10 cellular contexts compared by ENCODE assay signal in the genomic region with DNA sequence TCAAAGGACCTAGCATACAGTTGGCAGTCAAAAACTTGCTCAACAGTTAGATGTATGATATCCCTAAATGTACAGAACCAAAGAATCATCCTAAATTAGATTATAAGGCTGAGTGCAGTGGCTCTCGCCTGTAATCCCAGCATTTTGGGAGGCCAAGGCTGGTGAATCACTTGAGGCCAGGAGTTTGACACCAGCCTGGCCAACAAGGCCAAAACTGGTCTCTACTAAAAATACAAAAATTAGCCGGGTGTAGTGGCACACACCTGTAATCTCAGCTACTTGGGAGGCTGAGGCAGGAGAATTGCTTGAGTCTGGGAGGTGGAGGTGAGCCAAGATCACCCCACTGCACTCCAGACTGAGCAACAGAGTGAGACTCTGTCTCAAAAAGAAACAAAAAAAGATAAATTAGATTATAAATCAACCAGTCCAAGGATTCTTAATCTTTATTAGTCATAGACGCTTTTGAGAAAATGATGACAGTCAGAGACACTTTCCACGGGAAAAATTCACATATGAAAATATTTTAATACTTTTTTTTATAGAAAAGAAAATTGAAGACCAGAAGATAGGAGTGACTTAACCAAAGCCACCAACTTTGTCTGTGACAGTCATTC.
"Had no signal": no experiment of that assay in that cellular context is flagged by ENCODE, and none has a peak within 500 bp of the region (broad histone marks: within the 10 kb centered on the region; RNA-seq: fewer than 3 reads in every experiment).

No MANE protein-coding gene starts in this region.

- DNase-seq: activated CD4-positive, alpha-beta T cell treated with anti-CD3 and anti-CD28 coated beads, Interleukin-2, amount 50 U/mL, for 1 hour; activated naive CD4-positive, alpha-beta T cell; anterior cingulate cortex; hypothalamus; SHP77; sigmoid colon; stimulated activated CD4-positive, alpha-beta T cell treated with anti-CD3 and anti-CD28 coated beads, Interleukin-2, amount 100 ng/mL, for 24 hours; stimulated activated naive CD4-positive, alpha-beta T cell; upper lobe of left lung had no signal

- ATAC-seq: esophagus mucosa had no signal
